34 cellular contexts compared by ENCODE assay signal in the genomic region with DNA sequence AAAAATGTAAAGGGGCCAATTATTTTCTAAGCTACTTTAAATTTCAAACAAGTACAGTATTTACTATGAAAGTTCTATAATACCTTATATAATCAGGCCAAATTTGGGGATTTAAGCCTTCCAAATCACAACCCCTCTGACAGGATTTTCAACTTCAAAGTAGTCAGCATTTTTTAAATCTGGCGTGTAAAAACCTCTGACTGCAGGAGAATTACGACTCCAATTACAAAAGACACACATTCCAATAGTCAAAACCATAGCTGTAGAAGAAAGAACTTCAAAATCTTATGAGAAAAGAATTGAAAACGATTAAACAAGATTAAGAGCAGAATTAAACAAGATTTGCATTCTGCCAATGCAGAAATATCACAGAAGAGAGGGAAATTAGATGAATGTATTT. TPM values are rescaled to one million over a fixed set of nuclear protein-coding genes. Genes with fewer than 3 reads are reported as not detected.
DNase-seq lines count a peak whose midpoint lies in the region; ATAC-seq and TF ChIP-seq lines count a peak whose summit lies in the region.
"Had no signal": no experiment of that assay in that cellular context is flagged by ENCODE, and none has a peak within 500 bp of the region (broad histone marks: within the 10 kb centered on the region; RNA-seq: fewer than 3 reads in every experiment).

No MANE protein-coding gene starts in this region.

- H3K27ac ChIP-seq in cardiac muscle cell: peak overlapping the region; percentile 19
- no peak overlapping the region for H3K27ac ChIP-seq in naive thymus-derived CD4-positive, alpha-beta T cell (ENCODE audit: low read depth, low read length)
- H3K27ac ChIP-seq: 22Rv1, coronary artery, suprapubic skin, upper lobe of right lung, VCaP had no signal

- intact Hi-C loops in left cardiac atrium (cut with DNase I): no loop called here
- intact Hi-C loops in naive thymus-derived CD4-positive, alpha-beta T cell (cut with micrococcal nuclease): loop anchor here (1.0 to 5.0 kb wide), 2 partner anchors 8 to 40 kb away; no protein-coding TSS in a partner anchor

- ATAC-seq in left cardiac atrium (no peak), GM18511 (IDR thresholded peaks at IDR 0.05; ENCODE audit: unreplicated experiment) (no peak)
- no peak for ATAC-seq in naive thymus-derived CD4-positive, alpha-beta T cell
- ATAC-seq: activated naive CD4-positive, alpha-beta T cell treated with anti-CD3 and anti-CD28 coated beads, Interleukin-2, amount 50 U/mL, for 72 hours; HepG2; left ventricle myocardium superior; Panc1; upper lobe of right lung had no signal

- POLR2A ChIA-PET in naive thymus-derived CD4-positive, alpha-beta T cell (lab: Charles Lee): interaction anchor here (0.7 to 2.3 kb wide), 2 partner anchors 12 kb away, joined by 3 to 11 read pairs; no protein-coding TSS in a partner anchor

- H3K27ac Mint-ChIP-seq in chondrocyte (ENCODE audit: unreplicated experiment): peak overlapping the region; percentile 1
- peak overlapping the region in 2 of 9 donors; percentile 17 to 67 for H3K27ac Mint-ChIP-seq in naive thymus-derived CD4-positive, alpha-beta T cell
- H3K27ac Mint-ChIP-seq: activated CD4-positive, alpha-beta T cell treated with anti-CD3 and anti-CD28 coated beads, Interleukin-2, amount 10 ng/mL, durations not matched to agents 24 days and 14 days had no signal

- H3K36me3 ChIP-seq in cardiac muscle cell: no peaks in the 10 kb centered on the region
- no peaks in the 10 kb centered on the region for H3K36me3 ChIP-seq in naive thymus-derived CD4-positive, alpha-beta T cell (ENCODE audit: control insufficient read depth in 2 of 3, insufficient read depth in 3 of 3, low read length in 3 of 3)
- H3K36me3 ChIP-seq: suprapubic skin, upper lobe of right lung had no signal

- H3K27me3 ChIP-seq in cardiac muscle cell: no peaks in the 10 kb centered on the region
- no peaks in the 10 kb centered on the region for H3K27me3 ChIP-seq in naive thymus-derived CD4-positive, alpha-beta T cell (ENCODE audit: control insufficient read depth in 2 of 2, insufficient read depth in 2 of 2, low read length in 2 of 2)
- H3K27me3 ChIP-seq: suprapubic skin, upper lobe of right lung had no signal

- peaks cover 44% of the 10 kb centered on the region for H3K4me1 ChIP-seq in cardiac muscle cell (ENCODE audit: low read depth)
- H3K4me1 ChIP-seq in naive thymus-derived CD4-positive, alpha-beta T cell (ENCODE audit: control insufficient read depth in 2 of 2, insufficient read depth in 2 of 2, low read length in 2 of 2): peaks cover 21 to 51% of the 10 kb centered on the region in 2 donors

- no peaks in the 10 kb centered on the region for H3K9me3 ChIP-seq in cardiac muscle cell (ENCODE audit: low read depth)
- H3K9me3 ChIP-seq in naive thymus-derived CD4-positive, alpha-beta T cell (ENCODE audit: control insufficient read depth in 2 of 3, low read length in 3 of 3): no peaks in the 10 kb centered on the region
- H3K9me3 ChIP-seq: suprapubic skin, upper lobe of right lung had no signal

- H3K27me3 Mint-ChIP-seq in chondrocyte (ENCODE audit: low read depth): no peaks in the 10 kb centered on the region
- no peaks in the 10 kb centered on the region for H3K27me3 Mint-ChIP-seq in naive thymus-derived CD4-positive, alpha-beta T cell
- H3K27me3 Mint-ChIP-seq: activated CD4-positive, alpha-beta T cell treated with anti-CD3 and anti-CD28 coated beads, Interleukin-2, amount 10 ng/mL, durations not matched to agents 24 days and 14 days; naive B cell had no signal

- H3K4me3 ChIP-seq in cardiac muscle cell: no peak overlapping the region
- H3K4me3 ChIP-seq in naive thymus-derived CD4-positive, alpha-beta T cell (ENCODE audit: low read length): no peak overlapping the region
- H3K4me3 ChIP-seq: coronary artery, suprapubic skin, upper lobe of right lung had no signal

- H3K36me3 Mint-ChIP-seq in chondrocyte (ENCODE audit: low read depth): no peaks in the 10 kb centered on the region
- H3K36me3 Mint-ChIP-seq in naive thymus-derived CD4-positive, alpha-beta T cell: peaks cover 0 to 14% (median 0%) of the 10 kb centered on the region in 5 donors

- H3K9me3 Mint-ChIP-seq in chondrocyte (ENCODE audit: low read depth): no peaks in the 10 kb centered on the region
- H3K9me3 Mint-ChIP-seq in naive thymus-derived CD4-positive, alpha-beta T cell: peaks cover 0 to 1% (median 0%) of the 10 kb centered on the region in 11 donors
- H3K9me3 Mint-ChIP-seq: activated CD4-positive, alpha-beta T cell treated with anti-CD3 and anti-CD28 coated beads, Interleukin-2, amount 10 ng/mL, durations not matched to agents 24 days and 14 days; activated naive CD4-positive, alpha-beta T cell treated with anti-CD3 and anti-CD28 coated beads, Interleukin-2, amount 50 U/mL, for 72 hours; CD14-positive monocyte had no signal

- TF ChIP-seq CTCF in cardiac muscle cell (IDR thresholded peaks at IDR 0.05; ENCODE audit: low read depth, low read length) (no peak), chondrocyte (IDR thresholded peaks at IDR 0.05) (no peak)

- no peak overlapping the region for H3K4me3 Mint-ChIP-seq in chondrocyte (ENCODE audit: unreplicated experiment)
- H3K4me3 Mint-ChIP-seq in naive thymus-derived CD4-positive, alpha-beta T cell: peak overlapping the region in 7 of 10 donors; percentile 0 to 73 (median 18)
- H3K4me3 Mint-ChIP-seq: activated CD4-positive, alpha-beta T cell treated with anti-CD3 and anti-CD28 coated beads, Interleukin-2, amount 10 ng/mL, durations not matched to agents 24 days and 14 days; CD14-positive monocyte; naive B cell had no signal

- H3K4me1 Mint-ChIP-seq in chondrocyte (ENCODE audit: low read depth): peaks cover 47% of the 10 kb centered on the region
- peaks cover 54 to 100% (median 92%) of the 10 kb centered on the region in 7 donors for H3K4me1 Mint-ChIP-seq in naive thymus-derived CD4-positive, alpha-beta T cell

- CTCF ChIA-PET in naive thymus-derived CD4-positive, alpha-beta T cell (lab: Charles Lee): no interaction called here

- DNase-seq in cardiac muscle cell (ENCODE audit: low read depth in 1 of 2, low spot score in 1 of 2) (no peak), left cardiac atrium (no peak), chondrocyte (ENCODE audit: low spot score) (no peak), T1000 (lab: John Stamatoyannopoulos, UW) (no peak), NCI-H146 (lab: John Stamatoyannopoulos, UW) (no peak), T-helper 9 cell (no peak)
- DNase-seq in naive thymus-derived CD4-positive, alpha-beta T cell: no peak
- DNase-seq: activated CD4-positive, alpha-beta T cell treated with anti-CD3 and anti-CD28 coated beads, Interleukin-2, amount 10 ng/mL, durations not matched to agents 24 days and 14 days; amygdala; Calu3; DMS79 treated with DMSO at 0.1 percent for 48 hours; effector memory CD4-positive, alpha-beta T cell; erythroblast; GDM1; H7; islet precursor cell; left ventricle myocardium superior; midbrain; MV-4-11; naive B cell; NCI-H1436 treated with DMSO at 0.1 percent for 48 hours; NCI-H748 treated with DMSO at 0.1 percent for 48 hours; Right ventricle myocardium superior; stimulated activated naive CD4-positive, alpha-beta T cell; upper lobe of right lung had no signal

RNA-seq across cellular contexts. Expression of a gene that starts 12.7 kb away (rescaled TPM):
- 38.5 and 143 TPM in 2 replicates for total RNA-seq in cardiac muscle cell
- 25.6 and 41.0 TPM in 2 replicates for polyA plus RNA-seq in cardiac muscle cell
- total RNA-seq in left cardiac atrium: 10 to 100 TPM; 34.5 to 38.8 TPM
- total RNA-seq in chondrocyte: 94.2 to 105 TPM (median 95.3 TPM) in 3 replicates
- total RNA-seq in naive thymus-derived CD4-positive, alpha-beta T cell: 100 to 1,000 TPM; 113 to 146 (median 119) TPM
- polyA plus RNA-seq in naive thymus-derived CD4-positive, alpha-beta T cell: 100 to 1,000 TPM; 140 to 157 TPM

Comparison
In these comparisons a context has a peak if more than half of its experiments do, and no peak if none do; other contexts are left out.
1. intact Hi-C loops: an anchor here in naive thymus-derived CD4-positive, alpha-beta T cell (1.0 to 5.0 kb wide); none called in left cardiac atrium.